Comparison of ENCODE assay signal across 11 cellular contexts in the genomic region with DNA sequence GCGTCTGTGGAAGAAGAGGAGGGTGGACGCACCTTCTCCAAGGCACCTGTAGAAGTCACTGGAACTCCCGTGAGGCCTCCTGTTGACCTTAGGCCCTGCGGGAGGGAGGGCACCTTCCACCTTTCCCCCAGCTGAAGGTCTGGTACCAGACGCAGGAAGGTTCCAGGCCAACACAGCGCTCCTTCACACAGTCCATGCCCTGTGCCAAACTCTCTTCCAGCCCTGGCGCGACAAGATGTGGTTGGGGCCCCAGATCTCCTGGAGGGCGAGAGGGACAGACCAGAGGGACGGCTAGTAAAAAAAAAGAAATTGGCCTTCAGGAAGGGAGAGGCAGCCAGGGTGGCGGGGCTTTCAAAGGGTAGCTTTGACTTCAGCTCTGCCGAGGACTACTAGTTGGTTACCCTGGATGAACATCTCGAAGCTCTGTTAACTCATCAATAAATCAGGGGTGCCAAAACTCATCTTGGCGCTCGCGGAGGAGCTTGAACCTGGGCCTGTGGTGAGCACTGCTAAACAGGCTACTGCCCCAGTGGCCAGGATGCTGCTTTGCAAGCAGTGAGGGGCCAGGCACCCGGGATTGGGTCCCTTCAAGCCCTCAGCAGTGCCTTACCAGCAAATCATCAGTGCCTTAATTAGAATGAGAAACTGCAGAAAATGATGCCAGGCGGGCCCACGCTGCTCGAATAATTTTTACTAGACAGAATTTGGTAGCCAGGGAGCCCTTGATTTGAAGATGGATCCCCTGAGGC. TPM values are rescaled to one million over a fixed set of nuclear protein-coding genes. Genes with fewer than 3 reads are reported as not detected.
A peak's percentile ranks its signal among the peaks of the same experiment; 100 is the strongest.
DNase-seq lines count a peak whose midpoint lies in the region; ATAC-seq and TF ChIP-seq lines count a peak whose summit lies in the region.
"Had no signal": no experiment of that assay in that cellular context is flagged by ENCODE, and none has a peak within 500 bp of the region (broad histone marks: within the 10 kb centered on the region; RNA-seq: fewer than 3 reads in every experiment).

No MANE protein-coding gene starts in this region.

- TF ChIP-seq CTCF in VCaP (conservative IDR thresholded peaks at IDR 0.05) (no peak; the same call in 1 of the 2 replicates), psoas muscle (IDR thresholded peaks at IDR 0.05) (no peak), ovary (IDR thresholded peaks at IDR 0.05) (no peak)

- intact Hi-C loops in psoas muscle (cut with DNase I) (no loop called here), ovary (cut with DNase I) (no loop called here)

- H3K9me3 ChIP-seq in psoas muscle (no peaks in the 10 kb centered on the region), ovary (no peaks in the 10 kb centered on the region)
- H3K9me3 ChIP-seq: thyroid gland had no signal

- H3K36me3 ChIP-seq in psoas muscle (ENCODE audit: insufficient read depth in 1 of 2, low read depth in 1 of 2): peaks cover 0 to 30% of the 10 kb centered on the region in 2 donors
- no peaks in the 10 kb centered on the region for H3K36me3 ChIP-seq in ovary

- no peak for TF ChIP-seq POLR2A in ovary (IDR thresholded peaks at IDR 0.05)

- no peak for TF ChIP-seq EP300 in ovary (IDR thresholded peaks at IDR 0.05)

- ATAC-seq in psoas muscle: peak in 2 of 4 donors; percentile 29 to 33
- no peak for ATAC-seq in GM21526 (IDR thresholded peaks at IDR 0.05; ENCODE audit: low FRiP score, unreplicated experiment)
- no peak for ATAC-seq in HG03196 (IDR thresholded peaks at IDR 0.05; ENCODE audit: unreplicated experiment)

- peaks cover 0 to 30% (median 12%) of the 10 kb centered on the region in 3 donors for H3K27me3 ChIP-seq in psoas muscle (ENCODE audit: insufficient read depth in 3 of 3, low read length in 2 of 3)
- no peaks in the 10 kb centered on the region for H3K27me3 ChIP-seq in ovary

- H3K27ac ChIP-seq in VCaP (peak overlapping the region; percentile 45; the same call in 1 of the 2 replicates), psoas muscle (no peak overlapping the region), ovary (no peak overlapping the region)
- H3K27ac ChIP-seq: thyroid gland had no signal

- H3K4me1 ChIP-seq in psoas muscle (peaks cover 10% of the 10 kb centered on the region), ovary (ENCODE audit: insufficient read depth) (no peaks in the 10 kb centered on the region)

- H3K4me3 ChIP-seq in psoas muscle (peak overlapping the region; percentile 70), ovary (no peak overlapping the region)

- DNase-seq in DMS53 (lab: John Stamatoyannopoulos, UW) (peak; percentile 60), DMS53 treated with DMSO at 0.1 percent for 48 hours (lab: John Stamatoyannopoulos, UW; ENCODE audit: unreplicated experiment) (no peak), foreskin melanocyte (peak; percentile 7), psoas muscle (no peak), ovary (no peak)
- DNase-seq: 8988T had no signal

- WGBS in psoas muscle, 3 donors: 27 to 28% (median 27%) methylated on average over 20 of the region's 20 CpGs
- WGBS in ovary, 3 donors: 21 to 33% (median 32%) methylated on average over 20 of the region's 20 CpGs

RNA-seq across cellular contexts. Expression of a gene that starts 14.9 kb away (rescaled TPM):
- total RNA-seq in psoas muscle (1 to 10 TPM; 4.4 to 7.4 (median 5.1) TPM), ovary (10 to 100 TPM in 6 of 7 donors, 1 to 10 TPM in 1; 9.2 to 15.5 (median 14.2) TPM)
- polyA plus RNA-seq in psoas muscle (1 to 10 TPM; 2.2 to 4.3 (median 3.0) TPM), ovary (1 to 10 TPM; 3.0 to 6.9 TPM)

RNA-seq across cellular contexts. Expression of a gene that starts 28.0 kb away (rescaled TPM):
- total RNA-seq in psoas muscle (not detected), ovary (under 1 TPM in 4 of 7 donors, not detected in 3; under 0.01 to 0.12 (median 0.05) TPM)
- polyA plus RNA-seq in psoas muscle (under 1 TPM in 2 of 3 donors, not detected in 1; 0.04 to 0.07 TPM), ovary (under 1 TPM in 1 of 2 donors, not detected in 1; 0.04 TPM)
- total RNA-seq: thyroid gland had no signal

RNA-seq across cellular contexts. Expression of a gene that starts 32.9 kb away (rescaled TPM):
- 1 to 10 TPM; 2.1 to 5.0 (median 3.0) TPM for total RNA-seq in psoas muscle
- 1 to 10 TPM; 2.8 to 5.2 (median 4.0) TPM for polyA plus RNA-seq in psoas muscle
- 10 to 100 TPM in 2 of 7 donors, 1 to 10 TPM in 5; 2.8 to 93.6 (median 4.9) TPM for total RNA-seq in ovary
- 1 to 10 TPM; 2.7 to 6.8 TPM for polyA plus RNA-seq in ovary

RNA-seq across cellular contexts. Expression of a gene that starts 40.9 kb away (rescaled TPM):
- total RNA-seq in psoas muscle (10 to 100 TPM; 10.9 to 23.3 (median 18.0) TPM), ovary (10 to 100 TPM; 19.7 to 41.0 (median 29.7) TPM)
- polyA plus RNA-seq in psoas muscle (10 to 100 TPM; 16.0 to 23.6 (median 20.8) TPM), ovary (10 to 100 TPM; 21.0 to 23.9 TPM)

RNA-seq across cellular contexts. Expression of a gene that starts 44.2 kb away (rescaled TPM):
- total RNA-seq in psoas muscle: not detected
- polyA plus RNA-seq in psoas muscle: not detected
- 1 to 10 TPM in 1 of 7 donors, under 1 TPM in 2, not detected in 4; 0.25 to 1.4 (median 0.28) TPM for total RNA-seq in ovary
- not detected for polyA plus RNA-seq in ovary
- total RNA-seq: pulmonary artery endothelial cell, thyroid gland had no signal

Comparison
In these comparisons a context has a peak if more than half of its experiments do, and no peak if none do; other contexts are left out.
1. DNase-seq: peak in DMS53 (single experiment) and foreskin melanocyte (single experiment); none in DMS53 treated with DMSO at 0.1 percent for 48 hours (single experiment), psoas muscle (0 of 2) and ovary (0 of 5).